1 cellular context compared by ENCODE assay signal in genomic region chr3:30245805-30246622, GRCh38.
TF ChIP-seq lines count a peak whose summit lies in the region.

No MANE protein-coding gene starts in this region.

TF ChIP-seq in GM23338, 12 proteins besides CTCF, POLR2A, EP300 and RAD21:
- no peak for TF ChIP-seq REST (IDR thresholded peaks at IDR 0.05; ENCODE audit: unreplicated experiment)
- no peak for TF ChIP-seq ETS1 (IDR thresholded peaks at IDR 0.05)
- no peak for TF ChIP-seq ZNF114 (CRISPR knock-in tag; IDR thresholded peaks at IDR 0.05)
- no peak for TF ChIP-seq ZNF331 (CRISPR knock-in tag; IDR thresholded peaks at IDR 0.05; ENCODE audit: low read depth)
- TF ChIP-seq POLR2AphosphoS5 (IDR thresholded peaks at IDR 0.05; ENCODE audit: low read depth) = no peak
- TF ChIP-seq JUNB (IDR thresholded peaks at IDR 0.05; ENCODE audit: unreplicated experiment) = no peak
- TF ChIP-seq STAT1 (IDR thresholded peaks at IDR 0.05; ENCODE audit: unreplicated experiment) = no peak
- TF ChIP-seq EZH2 (IDR thresholded peaks at IDR 0.05; ENCODE audit: low read depth, unreplicated experiment) = no peak
- TF ChIP-seq NANOG (IDR thresholded peaks at IDR 0.05; ENCODE audit: borderline replicate concordance) = no peak
- TF ChIP-seq EZH2phosphoT487 (IDR thresholded peaks at IDR 0.05; ENCODE audit: unreplicated experiment) = no peak
- TF ChIP-seq ZNF462 (CRISPR knock-in tag; IDR thresholded peaks at IDR 0.05) = no peak
